In the genomic region with DNA sequence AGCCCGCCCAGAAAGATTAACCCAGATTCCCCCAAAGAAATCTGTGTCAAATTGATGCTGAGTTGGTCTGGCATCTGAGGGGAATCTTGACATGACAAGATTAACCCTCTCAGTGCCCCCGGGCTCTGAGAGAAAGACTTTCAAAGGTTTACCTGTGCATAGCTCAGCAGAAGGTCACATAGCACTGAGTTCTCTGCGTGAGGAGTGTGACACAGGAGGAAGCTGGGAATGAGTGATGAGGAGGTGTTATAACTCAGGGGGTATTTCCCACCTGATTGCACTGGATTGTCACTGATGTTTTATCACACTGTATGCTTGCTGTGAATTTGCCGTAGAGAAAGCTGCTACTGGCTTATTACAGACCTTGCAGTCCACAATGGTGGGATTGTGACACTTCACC, we compare ENCODE assay signal across 1 cellular context.
TF ChIP-seq lines count a peak whose summit lies in the region.

No MANE protein-coding gene starts in this region.

TF ChIP-seq in HepG2, 621 proteins besides CTCF, POLR2A, EP300 and RAD21:
- TF ChIP-seq, protein P1, sequence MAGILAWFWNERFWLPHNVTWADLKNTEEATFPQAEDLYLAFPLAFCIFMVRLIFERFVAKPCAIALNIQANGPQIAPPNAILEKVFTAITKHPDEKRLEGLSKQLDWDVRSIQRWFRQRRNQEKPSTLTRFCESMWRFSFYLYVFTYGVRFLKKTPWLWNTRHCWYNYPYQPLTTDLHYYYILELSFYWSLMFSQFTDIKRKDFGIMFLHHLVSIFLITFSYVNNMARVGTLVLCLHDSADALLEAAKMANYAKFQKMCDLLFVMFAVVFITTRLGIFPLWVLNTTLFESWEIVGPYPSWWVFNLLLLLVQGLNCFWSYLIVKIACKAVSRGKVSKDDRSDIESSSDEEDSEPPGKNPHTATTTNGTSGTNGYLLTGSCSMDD (CRISPR knock-in tag; IDR thresholded peaks at IDR 0.05) = no peak
- TF ChIP-seq ZNF335 (CRISPR knock-in tag; IDR thresholded peaks at IDR 0.05) (no peak), ZNF569 (CRISPR knock-in tag; IDR thresholded peaks at IDR 0.05; ENCODE audit: borderline replicate concordance) (no peak), ZNF724P (CRISPR knock-in tag; IDR thresholded peaks at IDR 0.05; ENCODE audit: borderline replicate concordance) (no peak), FOSL2 (CRISPR knock-in tag; IDR thresholded peaks at IDR 0.05) (no peak), ZNF614 (CRISPR knock-in tag; IDR thresholded peaks at IDR 0.05; ENCODE audit: borderline replicate concordance) (no peak)
